ENCODE assay signal across 22 cellular contexts in genomic region chr9:27125936-27126335, GRCh38. TPM values are rescaled to one million over a fixed set of nuclear protein-coding genes. Genes with fewer than 3 reads are reported as not detected.
DNase-seq lines count a peak whose midpoint lies in the region; ATAC-seq and TF ChIP-seq lines count a peak whose summit lies in the region.
"Had no signal": no experiment of that assay in that cellular context is flagged by ENCODE, and none has a peak within 500 bp of the region (broad histone marks: within the 10 kb centered on the region; RNA-seq: fewer than 3 reads in every experiment).

No MANE protein-coding gene starts in this region.

- in situ Hi-C loops in IMR-90 (cut with MboI; ENCODE audit: low sequenced_read_pairs): no loop called here

- TF ChIP-seq CTCF in IMR-90 (conservative IDR thresholded peaks at IDR 0.05; ENCODE audit: low read depth, low read length) (no peak), foreskin keratinocyte (conservative IDR thresholded peaks at IDR 0.05) (peak; percentile 27)

- peak overlapping the region; percentile 96 for H2BK20ac ChIP-seq in IMR-90 (ENCODE audit: low read depth, low read length)

- H2BK15ac ChIP-seq in IMR-90 (ENCODE audit: low read depth, low read length): peak overlapping the region; percentile 3; the same call in 2 of the 3 replicates

- H2BK120ac ChIP-seq in IMR-90 (ENCODE audit: low read depth, low read length): peak overlapping the region; percentile 98

- 0 out of 2 replicates have a peak, but pooled peaks cover 3% of the 10 kb centered on the region for H4K20me1 ChIP-seq in IMR-90 (ENCODE audit: insufficient read depth, low read length)

- peaks cover 0 to 36% of the 10 kb centered on the region in 2 experiments; a peak in 2 of 4 replicates for H3K79me1 ChIP-seq in IMR-90 (ENCODE audit: low read depth in 1 of 2, low read length in 2 of 2)

- H3K9me3 ChIP-seq in IMR-90 (ENCODE audit: control insufficient read depth, insufficient read depth, low read length): peaks cover 3% of the 10 kb centered on the region
- peaks cover 0 to 3% (median 0%) of the 10 kb centered on the region in 3 donors for H3K9me3 ChIP-seq in skeletal muscle tissue (ENCODE audit: control insufficient read depth in 3 of 3, low read length in 3 of 3)
- H3K9me3 ChIP-seq: HAP-1, neutrophil had no signal

- intact Hi-C loops in IMR-90 (cut with micrococcal nuclease): loop anchor here (2.0 to 10.0 kb wide), 7 partner anchors 25 to 231 kb away; partner anchors contain the start of genes CAAP1 and IFT74

- no CpG with 5 or more reads among the region's 5 CpGs for WGBS in IMR-90 (ENCODE audit: extremely low coverage in 2 of 2, insufficient read length in 1 of 2), 2 experiments

- ATAC-seq in IMR-90 (ENCODE audit: low read depth) (peak; percentile 55), foreskin keratinocyte (peak; percentile 46), HG03521 (IDR thresholded peaks at IDR 0.05; ENCODE audit: unreplicated experiment) (no peak), HG03175 (IDR thresholded peaks at IDR 0.05; ENCODE audit: unreplicated experiment) (no peak), HG03354 (IDR thresholded peaks at IDR 0.05; ENCODE audit: poor library complexity, severe bottlenecking, unreplicated experiment) (no peak)
- ATAC-seq: activated naive CD8-positive, alpha-beta T cell treated with anti-CD3 and anti-CD28 coated beads, Interleukin-2, amount 50 U/mL, for 24 hours had no signal

- peak; percentile 85 for DNase-seq in IMR-90
- peak; percentile 26 for DNase-seq in astrocyte of the hippocampus (ENCODE audit: low read depth, low spot score)
- DNase-seq in foreskin keratinocyte: peak; percentile 61 to 81
- DNase-seq in medulla oblongata (ENCODE audit: extremely low spot score): no peak
- DNase-seq: activated CD4-positive, alpha-beta T cell treated with anti-CD3 and anti-CD28 coated beads, Interleukin-2, amount 50 U/mL, for 4 hours; activated effector memory CD4-positive, alpha-beta T cell treated with anti-CD3 and anti-CD28 coated beads, Interleukin-2, amount 50 U/mL, for 16 hours; activated naive CD8-positive, alpha-beta T cell treated with anti-CD3 and anti-CD28 coated beads, Interleukin-2, amount 50 U/mL, for 24 hours; DND-41; erythroblast; NCI-H526; retina; SIG-M5; stimulated activated CD4-positive, alpha-beta T cell treated with anti-CD3 and anti-CD28 coated beads, Interleukin-12 subunit alpha, Interleukin-12 subunit beta, amount 100 ng/mL, for 4 hours; T-helper 2 cell; WERI-Rb-1 had no signal

- no peak for TF ChIP-seq POLR2A in IMR-90 (IDR thresholded peaks at IDR 0.05; ENCODE audit: low read depth, low read length)

- H3K27me3 ChIP-seq in IMR-90 (ENCODE audit: control insufficient read depth, insufficient read depth, low read length) (no peaks in the 10 kb centered on the region), foreskin keratinocyte (no peaks in the 10 kb centered on the region), skeletal muscle tissue (ENCODE audit: control insufficient read depth in 3 of 3, insufficient read depth in 3 of 3, low read length in 3 of 3) (no peaks in the 10 kb centered on the region)
- H3K27me3 ChIP-seq: cardiac muscle cell, neutrophil had no signal

- H3K9me1 ChIP-seq in IMR-90 (ENCODE audit: insufficient read depth, low read length): 0 out of 2 replicates have a peak, but pooled peaks cover 9% of the 10 kb centered on the region

- peak overlapping the region; percentile 0 for H3K14ac ChIP-seq in IMR-90 (replicated peaks; ENCODE audit: low read depth, low read length)

- no peak for TF ChIP-seq RAD21 in IMR-90 (IDR thresholded peaks at IDR 0.05; ENCODE audit: low read length)

- peak overlapping the region; percentile 34; the same call in 1 of the 2 replicates for H4K91ac ChIP-seq in IMR-90 (ENCODE audit: insufficient read depth, low read depth, low read length)

- peak overlapping the region; percentile 4; the same call in 1 of the 2 replicates for H3K4me2 ChIP-seq in IMR-90 (ENCODE audit: low read depth, low read length)

- H2BK5ac ChIP-seq in IMR-90 (ENCODE audit: low read depth, low read length, poor library complexity, severe bottlenecking): peak overlapping the region; percentile 99

- H3K4me1 ChIP-seq in IMR-90 (ENCODE audit: control insufficient read depth, insufficient read depth, low read length) (peaks cover 19% of the 10 kb centered on the region), foreskin keratinocyte (peaks cover 26% of the 10 kb centered on the region), skeletal muscle tissue (ENCODE audit: control insufficient read depth in 3 of 3, insufficient read depth in 3 of 3, low read length in 3 of 3) (peaks cover 15 to 22% (median 19%) of the 10 kb centered on the region in 3 donors)
- H3K4me1 ChIP-seq: HAP-1 had no signal

- H3K4me3 ChIP-seq in IMR-90 (ENCODE audit: insufficient read depth, low read depth, low read length) (no peak overlapping the region), skeletal muscle tissue (ENCODE audit: low read length in 3 of 3) (no peak overlapping the region)
- H3K4me3 ChIP-seq: cardiac muscle cell, HAP-1 had no signal

- dilution Hi-C loops in IMR-90 (cut with HindIII; ENCODE audit: low sequenced_read_pairs, unreplicated experiment): no loop called here

- POLR2A ChIA-PET in IMR-90 (lab: Charles Lee; ENCODE audit: unreplicated experiment): interaction anchor here (0.5 to 2.2 kb wide), 4 partner anchors 15 to 39 kb away, joined by 3 to 9 read pairs (median 3); partner anchors contain the start of gene TEK

- no peak overlapping the region for H3K9ac ChIP-seq in IMR-90 (ENCODE audit: low read depth, low read length)
- no peak overlapping the region for H3K9ac ChIP-seq in skeletal muscle tissue (ENCODE audit: low read depth in 1 of 3, low read length in 3 of 3)

- peak overlapping the region; percentile 24; the same call in 1 of the 2 replicates for H4K5ac ChIP-seq in IMR-90 (ENCODE audit: low read depth, low read length)

- peak overlapping the region; percentile 4; the same call in 1 of the 2 replicates for H3K23ac ChIP-seq in IMR-90 (ENCODE audit: low read depth, low read length)

- H3K36me3 ChIP-seq in IMR-90 (ENCODE audit: control insufficient read depth, insufficient read depth, low read length) (no peaks in the 10 kb centered on the region), skeletal muscle tissue (ENCODE audit: control insufficient read depth in 3 of 3, insufficient read depth in 3 of 3, low read length in 3 of 3) (no peaks in the 10 kb centered on the region)
- H3K36me3 ChIP-seq: cardiac muscle cell, HAP-1, neutrophil, WERI-Rb-1 had no signal

- H3K56ac ChIP-seq in IMR-90 (ENCODE audit: extremely low read depth, insufficient read depth, low read length): peak overlapping the region; percentile 24; the same call in 1 of the 2 replicates

- H3K18ac ChIP-seq in IMR-90 (ENCODE audit: low read depth, low read length): peak overlapping the region; percentile 12

- no peak overlapping the region for H2AFZ ChIP-seq in IMR-90 (replicated peaks; ENCODE audit: low read length, poor library complexity)

- H2AK5ac ChIP-seq in IMR-90 (ENCODE audit: low read depth, low read length): peak overlapping the region; percentile 5; the same call in 1 of the 2 replicates

- H3K4ac ChIP-seq in IMR-90 (ENCODE audit: low read depth, low read length): peak overlapping the region; percentile 49

- no TSS peak for BruUV-seq in IMR-90 (replicated peaks; lab: Mats Ljungman, UMichigan)

- H4K8ac ChIP-seq in IMR-90 (ENCODE audit: low read depth in 2 of 2, low read length in 2 of 2): peak overlapping the region in 1 of 2 experiments; percentile 92; a peak in 2 of 4 replicates

- H2AK9ac ChIP-seq in IMR-90 (replicated peaks; ENCODE audit: low read depth, low read length, poor library complexity): no peak overlapping the region

- CTCF ChIA-PET in IMR-90 (lab: Yijun Ruan, JAX): interaction anchor here (1.4 kb wide), 1 partner anchor 22 kb away, joined by 3 read pairs; no protein-coding TSS in a partner anchor

- H3K27ac ChIP-seq in IMR-90 (ENCODE audit: insufficient read depth, low read length) (peak overlapping the region; percentile 95), foreskin keratinocyte (peak overlapping the region; percentile 92), skeletal muscle tissue (ENCODE audit: low read depth, low read length) (peak overlapping the region; percentile 80)
- H3K27ac ChIP-seq: cardiac muscle cell, neutrophil, WERI-Rb-1 had no signal

TF ChIP-seq in IMR-90, 13 proteins besides CTCF, POLR2A, EP300 and RAD21:
- TF ChIP-seq MAZ (IDR thresholded peaks at IDR 0.05; ENCODE audit: borderline replicate concordance, low read depth, low read length) (no peak), BHLHE40 (IDR thresholded peaks at IDR 0.05; ENCODE audit: low read depth, low read length) (0 out of 2 replicates have a peak, but pooled peaks have one; percentile 33)

RNA-seq across cellular contexts. Expression of gene TEK, which starts 16.9 kb away (rescaled TPM):
- total RNA-seq in IMR-90 (2012; rRNA removed) (10.8 and 11.7 TPM in 2 replicates), foreskin keratinocyte (0.04 and 0.10 TPM in 2 replicates), skeletal muscle tissue (23.0 TPM)
- polyA plus RNA-seq in IMR-90 (2012; rRNA removed) (4.9 and 6.3 TPM in 2 replicates), foreskin keratinocyte (0.01 TPM in 1 of 2 replicates, not detected in the other)
- 2.4 TPM in 2 replicates for polyA plus RNA-seq in IMR-90 (2012; cell fraction: cytosol; rRNA removed)
- polyA plus RNA-seq in IMR-90 (2012; cell fraction: nucleus; rRNA removed; ENCODE audit: low replicate concordance): 1.1 and 6.6 TPM in 2 replicates

Comparison
In these comparisons a context has a peak if more than half of its experiments do, and no peak if none do; other contexts are left out.
1. ATAC-seq: peak in IMR-90 (single experiment) and foreskin keratinocyte (single experiment); none in HG03521 (single experiment), HG03175 (single experiment) and HG03354 (single experiment).
2. RNA of gene TEK, which starts 16.9 kb away (total RNA-seq): 23.0 TPM in skeletal muscle tissue (single experiment) and 10.8 to 11.7 TPM in IMR-90; 0.04 to 0.10 TPM in foreskin keratinocyte; every median in the first group is over 10 times any median in the second.
3. Peak in every context shown above with its lines, with median percentiles within 50 percentile points of each other: H3K27ac ChIP-seq.